14 cellular contexts compared by ENCODE assay signal in the genomic region with DNA sequence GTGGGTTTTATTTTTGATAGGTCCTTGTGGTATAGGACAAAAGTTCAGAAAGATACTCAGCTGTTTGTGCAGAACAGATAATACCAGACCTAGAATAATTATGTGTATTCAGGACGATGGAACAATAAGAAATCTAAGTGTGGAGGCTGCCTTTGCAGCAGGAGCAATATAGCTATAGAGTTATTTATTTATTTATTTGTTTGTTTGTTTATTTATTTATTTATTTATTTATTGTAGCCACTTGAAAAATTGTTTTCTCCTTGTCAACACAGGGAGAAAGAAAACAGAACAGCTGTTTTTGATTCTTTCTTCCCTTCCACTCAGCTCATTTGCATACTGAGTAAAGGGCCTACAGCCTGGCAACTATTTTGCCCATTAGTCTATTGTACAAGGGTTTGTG. TPM values are rescaled to one million over a fixed set of nuclear protein-coding genes. Genes with fewer than 3 reads are reported as not detected.
DNase-seq lines count a peak whose midpoint lies in the region; ATAC-seq, FAIRE-seq and TF ChIP-seq lines count a peak whose summit lies in the region.
"Had no signal": no experiment of that assay in that cellular context is flagged by ENCODE, and none has a peak within 500 bp of the region (broad histone marks: within the 10 kb centered on the region; RNA-seq: fewer than 3 reads in every experiment).

No MANE protein-coding gene starts in this region.

- no peak overlapping the region for H3K27ac Mint-ChIP-seq in Calu3 (ENCODE audit: unreplicated experiment)
- H3K27ac Mint-ChIP-seq in HFFc6, result no peak overlapping the region; the same call in 1 of the 2 replicates
- peak overlapping the region; percentile 63 for H3K27ac Mint-ChIP-seq in T-helper 17 cell
- no peak overlapping the region for H3K27ac Mint-ChIP-seq in neural progenitor cell
- H3K27ac Mint-ChIP-seq: CD8-positive, alpha-beta memory T cell; GM23338 had no signal

- H3K36me3 Mint-ChIP-seq in Calu3 (ENCODE audit: insufficient read depth, unreplicated experiment) (no peaks in the 10 kb centered on the region), HFFc6 (ENCODE audit: low read depth) (no peaks in the 10 kb centered on the region), T-helper 17 cell (ENCODE audit: low read depth) (no peaks in the 10 kb centered on the region), neural progenitor cell (no peaks in the 10 kb centered on the region)
- H3K36me3 Mint-ChIP-seq: CD8-positive, alpha-beta memory T cell had no signal

- peaks cover 14% of the 10 kb centered on the region for H3K4me1 ChIP-seq in keratinocyte (ENCODE audit: control insufficient read depth, extremely low read depth, insufficient read depth, low read length)
- no peaks in the 10 kb centered on the region for H3K4me1 ChIP-seq in aorta (ENCODE audit: control insufficient read depth in 1 of 2, insufficient read depth in 2 of 2, low read length in 2 of 2)
- H3K4me1 ChIP-seq in ascending aorta, result no peaks in the 10 kb centered on the region
- H3K4me1 ChIP-seq in neural progenitor cell, result no peaks in the 10 kb centered on the region
- H3K4me1 ChIP-seq: Caco-2 had no signal

- no peak overlapping the region for H3K27ac ChIP-seq in keratinocyte (ENCODE audit: control insufficient read depth, insufficient read depth, low read length)
- no peak overlapping the region for H3K27ac ChIP-seq in aorta (ENCODE audit: low read depth in 1 of 2, low read length in 2 of 2)
- H3K27ac ChIP-seq in ascending aorta, result no peak overlapping the region
- H3K27ac ChIP-seq in neural progenitor cell, result no peak overlapping the region
- H3K27ac ChIP-seq: BLaER1 had no signal

- TF ChIP-seq CTCF in Calu3 (IDR thresholded peaks at IDR 0.05; ENCODE audit: unreplicated experiment), result no peak
- no peak for TF ChIP-seq CTCF in HFFc6 (IDR thresholded peaks at IDR 0.05)
- no peak for TF ChIP-seq CTCF in keratinocyte (optimal IDR thresholded peaks at IDR 0.05 in 1 of 3, IDR thresholded peaks at IDR 0.05 in 1 of 3, conservative IDR thresholded peaks at IDR 0.05 in 1 of 3; ENCODE audit: extremely low read depth in 1 of 3, insufficient read depth in 2 of 3, low read length in 3 of 3)
- TF ChIP-seq CTCF in ascending aorta (IDR thresholded peaks at IDR 0.05), result no peak
- no peak for TF ChIP-seq CTCF in neural progenitor cell (IDR thresholded peaks at IDR 0.05)

- no peak for ATAC-seq in T-helper 17 cell
- ATAC-seq in aorta (ENCODE audit: low FRiP score), result no peak
- no peak for ATAC-seq in GM18519 (IDR thresholded peaks at IDR 0.05; ENCODE audit: low FRiP score, unreplicated experiment)
- ATAC-seq: GM23338 had no signal

- no TSS peak for BruUV-seq in Calu3 (replicated peaks; lab: Mats Ljungman, UMichigan)

- intact Hi-C loops in Calu3 (cut with micrococcal nuclease; ENCODE audit: unreplicated experiment), result loop anchor here (1.0 to 10.0 kb wide), 3 partner anchors 33 to 404 kb away; partner anchors contain the start of gene IL1RAPL2
- intact Hi-C loops in aorta (cut with DNase I), result no loop called here
- intact Hi-C loops in ascending aorta (cut with DNase I), result no loop called here

- WGBS in aorta, 2 donors, result 62 to 77% methylated on average over 1 of the region's 1 CpG

- no peaks in the 10 kb centered on the region for H3K79me2 ChIP-seq in keratinocyte (ENCODE audit: control insufficient read depth, insufficient read depth, low read length)
- H3K79me2 ChIP-seq in neural progenitor cell (ENCODE audit: low read depth), result no peaks in the 10 kb centered on the region

- no peaks in the 10 kb centered on the region for H3K36me3 ChIP-seq in keratinocyte (ENCODE audit: control insufficient read depth in 2 of 2, extremely low read depth in 1 of 2, insufficient read depth in 2 of 2, low read length in 2 of 2)
- H3K36me3 ChIP-seq in aorta (ENCODE audit: control insufficient read depth in 1 of 2, insufficient read depth in 2 of 2, low read length in 1 of 2), result no peaks in the 10 kb centered on the region
- H3K36me3 ChIP-seq in ascending aorta, result no peaks in the 10 kb centered on the region
- no peaks in the 10 kb centered on the region for H3K36me3 ChIP-seq in neural progenitor cell
- H3K36me3 ChIP-seq: BLaER1 had no signal

- H2AFZ ChIP-seq in keratinocyte (ENCODE audit: control insufficient read depth, low read length), result no peak overlapping the region
- no peak overlapping the region for H2AFZ ChIP-seq in neural progenitor cell (replicated peaks)
- H2AFZ ChIP-seq: GM23338 had no signal

- no peaks in the 10 kb centered on the region for H3K9me3 Mint-ChIP-seq in Calu3 (ENCODE audit: low read depth, unreplicated experiment)
- H3K9me3 Mint-ChIP-seq in HFFc6, result no peaks in the 10 kb centered on the region
- no peaks in the 10 kb centered on the region for H3K9me3 Mint-ChIP-seq in neural progenitor cell
- H3K9me3 Mint-ChIP-seq: CD8-positive, alpha-beta memory T cell; GM23338 had no signal

- no peaks in the 10 kb centered on the region for H3K9me1 ChIP-seq in keratinocyte (ENCODE audit: control insufficient read depth, extremely low read depth, insufficient read depth, low read length)

- H3K9me3 ChIP-seq in T-helper 17 cell (ENCODE audit: control insufficient read depth, low read length, poor library complexity, severe bottlenecking) (no peaks in the 10 kb centered on the region), keratinocyte (ENCODE audit: control insufficient read depth, low read depth, low read length) (no peaks in the 10 kb centered on the region), aorta (ENCODE audit: control insufficient read depth, low read length) (no peaks in the 10 kb centered on the region), ascending aorta (no peaks in the 10 kb centered on the region), neural progenitor cell (ENCODE audit: low read depth) (no peaks in the 10 kb centered on the region)
- H3K9me3 ChIP-seq: BLaER1, Caco-2 had no signal

- no peaks in the 10 kb centered on the region for H3F3A ChIP-seq in neural progenitor cell (ENCODE audit: low read depth)

- H3K9ac ChIP-seq in keratinocyte (ENCODE audit: control insufficient read depth, extremely low read depth, insufficient read depth, low read length) (no peak overlapping the region), neural progenitor cell (no peak overlapping the region)
- H3K9ac ChIP-seq: BLaER1 had no signal

- CTCF ChIA-PET in Calu3 (lab: Charles Lee), result interaction anchor here (0.6 to 0.7 kb wide), 2 partner anchors 27 to 244 kb away, joined by 5 to 6 read pairs; no protein-coding TSS in a partner anchor

- FAIRE-seq in keratinocyte (lab: Jason Lieb, UNC), result no peak

- H3K4me3 Mint-ChIP-seq in Calu3 (ENCODE audit: low read depth, unreplicated experiment) (peak overlapping the region; percentile 51), HFFc6 (peak overlapping the region; percentile 78), T-helper 17 cell (no peak overlapping the region), neural progenitor cell (no peak overlapping the region)
- H3K4me3 Mint-ChIP-seq: CD8-positive, alpha-beta memory T cell; GM23338 had no signal

- H3K4me2 ChIP-seq in keratinocyte (ENCODE audit: control insufficient read depth, extremely low read depth, insufficient read depth, low read depth, low read length) (peak overlapping the region; percentile 70), neural progenitor cell (no peak overlapping the region)
- H3K4me2 ChIP-seq: BLaER1, GM23338 had no signal

- H4K20me1 ChIP-seq in keratinocyte (ENCODE audit: control insufficient read depth, extremely low read depth, insufficient read depth, low read length) (no peaks in the 10 kb centered on the region), neural progenitor cell (ENCODE audit: low read depth) (no peaks in the 10 kb centered on the region)
- H4K20me1 ChIP-seq: BLaER1 had no signal

- dilution Hi-C loops in keratinocyte (cut with MboI; ENCODE audit: extremely low pct_ligation_motif_present, low sequenced_read_pairs), result no loop called here

- H3K27me3 ChIP-seq in keratinocyte (ENCODE audit: control insufficient read depth, extremely low read depth, insufficient read depth, low read length), result no peaks in the 10 kb centered on the region
- no peaks in the 10 kb centered on the region for H3K27me3 ChIP-seq in aorta (ENCODE audit: control insufficient read depth in 1 of 2, insufficient read depth in 2 of 2, low read length in 1 of 2)
- no peaks in the 10 kb centered on the region for H3K27me3 ChIP-seq in ascending aorta
- H3K27me3 ChIP-seq in neural progenitor cell, result no peaks in the 10 kb centered on the region
- H3K27me3 ChIP-seq: BLaER1 had no signal

- no peak for DNase-seq in Calu3
- no peak for DNase-seq in HFFc6
- DNase-seq in T-helper 17 cell, result no peak
- DNase-seq in keratinocyte (ENCODE audit: low read depth, low spot score), result no peak
- no peak for DNase-seq in aorta
- DNase-seq in ascending aorta (ENCODE audit: low spot score in 2 of 2), result no peak
- DNase-seq in neural progenitor cell (ENCODE audit: low spot score), result no peak
- DNase-seq: CD8-positive, alpha-beta memory T cell; H7 had no signal

- H3K4me3 ChIP-seq in keratinocyte (ENCODE audit: control insufficient read depth in 2 of 3, extremely low read depth in 1 of 3, insufficient read depth in 2 of 3, low read depth in 1 of 3, low read length in 3 of 3) (no peak overlapping the region), aorta (ENCODE audit: low read length in 2 of 2) (no peak overlapping the region), ascending aorta (no peak overlapping the region), neural progenitor cell (no peak overlapping the region)
- H3K4me3 ChIP-seq: BLaER1, GM23338 had no signal

- no peaks in the 10 kb centered on the region for H3K27me3 Mint-ChIP-seq in Calu3 (ENCODE audit: unreplicated experiment)
- no peaks in the 10 kb centered on the region for H3K27me3 Mint-ChIP-seq in HFFc6 (ENCODE audit: insufficient read depth)
- peaks cover 9% of the 10 kb centered on the region for H3K27me3 Mint-ChIP-seq in T-helper 17 cell
- H3K27me3 Mint-ChIP-seq in neural progenitor cell (ENCODE audit: insufficient read depth, low read depth), result peaks cover 2% of the 10 kb centered on the region

- peaks cover 23% of the 10 kb centered on the region for H3K4me1 Mint-ChIP-seq in Calu3 (ENCODE audit: low read depth, unreplicated experiment)
- H3K4me1 Mint-ChIP-seq in HFFc6 (ENCODE audit: low read depth), result peaks cover 34% of the 10 kb centered on the region
- no peaks in the 10 kb centered on the region for H3K4me1 Mint-ChIP-seq in T-helper 17 cell
- peaks cover 13% of the 10 kb centered on the region for H3K4me1 Mint-ChIP-seq in neural progenitor cell
- H3K4me1 Mint-ChIP-seq: CD8-positive, alpha-beta memory T cell had no signal

RNA-seq across cellular contexts. Expression of gene ESX1, which starts 55.9 kb away (rescaled TPM):
- total RNA-seq in Calu3 (2022) (not detected in 2 replicates), T-helper 17 cell (not detected), aorta (not detected), ascending aorta (not detected), neural progenitor cell (ENCODE audit: low replicate concordance) (not detected in 2 replicates)
- not detected for total RNA-seq in HFFc6 (2021; fragmentation: NEBNext Ultra II Directional; extraction: Animal tissue kit (Norgen Biotek cat#: 25700))
- polyA plus RNA-seq in keratinocyte (0.03 TPM in 1 of 3 replicates, not detected in the others), aorta (not detected)
- polyA plus RNA-seq in keratinocyte (2011; ENCODE audit: low read depth), result not detected
- polyA plus RNA-seq in keratinocyte (2011; cell fraction: cytosol; rRNA removed), result 0.05 TPM in 1 of 2 replicates, not detected in the other
- not detected in 2 replicates for polyA plus RNA-seq in keratinocyte (2011; cell fraction: nucleus; rRNA removed)
- polyA plus RNA-seq in keratinocyte (2012; ENCODE audit: low replicate concordance), result 0.07 TPM in 1 of 2 replicates, not detected in the other
- polyA minus RNA-seq in keratinocyte, result not detected in 3 replicates
- not detected for polyA minus RNA-seq in keratinocyte (2011; cell fraction: cytosol; rRNA and poly(A)+ RNA removed)
- not detected in 2 replicates for polyA minus RNA-seq in keratinocyte (2011; cell fraction: nucleus; rRNA and poly(A)+ RNA removed)
- total RNA-seq: A673; Caco-2; CD8-positive, alpha-beta memory T cell; GM23338; H7 had no signal
- polyA plus RNA-seq: CD8-positive, alpha-beta memory T cell; GM23338 had no signal

Comparison
In these comparisons a context has a peak if more than half of its experiments do, and no peak if none do; other contexts are left out.
1. H3K4me3 Mint-ChIP-seq: peak in Calu3 (single experiment) and HFFc6 (single experiment); none in T-helper 17 cell (single experiment) and neural progenitor cell (single experiment).